Comparison of ENCODE assay signal across 8 cellular contexts in the genomic region with DNA sequence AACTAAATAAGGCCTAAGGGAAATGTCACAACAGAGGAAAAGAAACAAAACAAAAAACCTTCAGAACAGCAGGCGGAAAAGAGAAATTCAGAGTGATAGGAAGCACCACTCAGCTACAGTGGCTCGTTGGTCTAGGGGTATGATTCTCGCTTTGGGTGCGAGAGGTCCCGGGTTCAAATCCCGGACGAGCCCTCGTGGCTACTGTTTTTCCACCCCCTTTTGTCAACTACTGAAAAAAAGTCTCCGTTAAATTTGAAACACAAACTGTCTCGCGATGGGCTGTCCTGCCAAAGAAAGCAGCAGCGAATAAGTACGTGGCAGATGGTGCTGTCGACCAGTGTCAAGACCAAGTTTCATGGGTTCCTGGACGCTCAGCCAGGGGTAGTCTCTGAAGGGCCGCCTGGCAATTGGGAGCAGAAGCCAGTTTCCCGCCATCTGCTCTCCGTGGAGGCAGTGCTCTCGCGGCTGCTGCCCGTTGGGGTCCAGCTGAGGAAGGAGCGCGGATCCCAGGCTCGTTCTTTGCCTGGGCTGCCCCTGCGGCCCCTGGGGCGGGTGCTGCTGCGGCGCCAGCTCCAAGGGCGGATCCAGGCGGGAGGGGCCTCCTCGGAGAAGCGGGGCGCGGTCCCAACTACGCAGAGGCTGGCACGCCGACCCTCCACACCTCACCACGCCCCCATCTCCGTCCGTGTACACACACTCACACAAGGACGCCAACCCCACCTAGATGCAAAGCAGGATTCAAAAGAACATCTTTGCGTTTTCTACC. TPM values are rescaled to one million over a fixed set of nuclear protein-coding genes. Genes with fewer than 3 reads are reported as not detected.
DNase-seq lines count a peak whose midpoint lies in the region; ATAC-seq and TF ChIP-seq lines count a peak whose summit lies in the region.

A gene with protein sequence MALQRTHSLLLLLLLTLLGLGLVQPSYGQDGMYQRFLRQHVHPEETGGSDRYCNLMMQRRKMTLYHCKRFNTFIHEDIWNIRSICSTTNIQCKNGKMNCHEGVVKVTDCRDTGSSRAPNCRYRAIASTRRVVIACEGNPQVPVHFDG (plus strand): TSS at position 665 of the 766 bp plus-strand sequence. CDS start 14,812 bp downstream, outside the sequence.

- intact Hi-C loops in right lobe of liver (cut with DNase I) = loop anchor here (10.0 kb wide), 2 partner anchors 69 to 359 kb away; no protein-coding TSS in a partner anchor

- no peaks in the 10 kb centered on the region for H3K9me3 ChIP-seq in right lobe of liver

- WGBS in right lobe of liver (ENCODE audit: insufficient coverage, low coverage, low lambda C conversion rate, missing lambda C conversion rate) = 0% methylated on average over 15 of the region's 42 CpGs

- DNase-seq in GM12865 (ENCODE audit: low read depth) = peak; percentile 92
- peak; percentile 78 for DNase-seq in NCI-H460 (ENCODE audit: extremely low read depth, low read depth)
- DNase-seq in activated CD4-positive, alpha-beta T cell treated with anti-CD3 and anti-CD28 coated beads, Interleukin-2, amount 50 U/mL, for 4 hours = peak; percentile 76 to 80
- peak; percentile 72 to 84 for DNase-seq in dermis microvascular lymphatic vessel endothelial cell (ENCODE audit: low read depth in 2 of 2)
- DNase-seq in right lobe of liver = peak; percentile 89 to 93 (median 91)
- DNase-seq in stimulated activated CD4-positive, alpha-beta T cell treated with anti-CD3 and anti-CD28 coated beads, Interleukin-2, amount 100 ng/mL, for 48 hours = peak; percentile 82 to 84
- DNase-seq in NCI-H187 (lab: John Stamatoyannopoulos, UW) = no peak

- peak within 1 kb of the TSS; percentile 96 to 100 (median 99) for H3K27ac ChIP-seq in right lobe of liver

- no peaks in the 10 kb centered on the region for H3K27me3 ChIP-seq in right lobe of liver

- no peak for TF ChIP-seq CTCF in GM12865 (IDR thresholded peaks at IDR 0.05; ENCODE audit: insufficient read depth, low read depth, low read length, missing control alignments)
- no peak for TF ChIP-seq CTCF in right lobe of liver (IDR thresholded peaks at IDR 0.05)

- peak; percentile 32 for ATAC-seq in HG02759 (IDR thresholded peaks at IDR 0.05; ENCODE audit: unreplicated experiment)
- peak; percentile 37 to 65 (median 51) for ATAC-seq in right lobe of liver

- peak; percentile 80 for TF ChIP-seq POLR2A in right lobe of liver (IDR thresholded peaks at IDR 0.05)

- H3K4me1 ChIP-seq in right lobe of liver = peaks cover 0 to 31% (median 6%) of the 10 kb centered on the region in 4 donors

- no peaks in the 10 kb centered on the region for H3K36me3 ChIP-seq in right lobe of liver

- H3K4me3 ChIP-seq in GM12865 (ENCODE audit: low read depth, low read length) = peak within 1 kb of the TSS; percentile 78
- H3K4me3 ChIP-seq in right lobe of liver = peak within 1 kb of the TSS; percentile 71 to 80 (median 71)

RNA-seq across cellular contexts. Expression of the gene that starts here (rescaled TPM):
- total RNA-seq in NCI-H460 (2014; rRNA removed; shearing (Covaris generic)) = 22.9 and 36.7 TPM in 2 replicates
- 12.5 and 27.7 TPM in 2 replicates for polyA plus RNA-seq in NCI-H460 (2014; cell fraction: nucleus; rRNA removed)
- total RNA-seq in dermis microvascular lymphatic vessel endothelial cell (16.2 and 26.9 TPM in 2 replicates), right lobe of liver (100 to 1,000 TPM; 129 to 175 (median 151) TPM)

Comparison
In these comparisons a context has a peak if more than half of its experiments do, and no peak if none do; other contexts are left out.
1. DNase-seq: peak in GM12865 (single experiment), NCI-H460 (single experiment), activated CD4-positive, alpha-beta T cell treated with anti-CD3 and anti-CD28 coated beads, Interleukin-2, amount 50 U/mL, for 4 hours (2 of 2), dermis microvascular lymphatic vessel endothelial cell (2 of 2), right lobe of liver (3 of 3) and stimulated activated CD4-positive, alpha-beta T cell treated with anti-CD3 and anti-CD28 coated beads, Interleukin-2, amount 100 ng/mL, for 48 hours (2 of 2); none in NCI-H187 (0 of 2).